In the genomic region with DNA sequence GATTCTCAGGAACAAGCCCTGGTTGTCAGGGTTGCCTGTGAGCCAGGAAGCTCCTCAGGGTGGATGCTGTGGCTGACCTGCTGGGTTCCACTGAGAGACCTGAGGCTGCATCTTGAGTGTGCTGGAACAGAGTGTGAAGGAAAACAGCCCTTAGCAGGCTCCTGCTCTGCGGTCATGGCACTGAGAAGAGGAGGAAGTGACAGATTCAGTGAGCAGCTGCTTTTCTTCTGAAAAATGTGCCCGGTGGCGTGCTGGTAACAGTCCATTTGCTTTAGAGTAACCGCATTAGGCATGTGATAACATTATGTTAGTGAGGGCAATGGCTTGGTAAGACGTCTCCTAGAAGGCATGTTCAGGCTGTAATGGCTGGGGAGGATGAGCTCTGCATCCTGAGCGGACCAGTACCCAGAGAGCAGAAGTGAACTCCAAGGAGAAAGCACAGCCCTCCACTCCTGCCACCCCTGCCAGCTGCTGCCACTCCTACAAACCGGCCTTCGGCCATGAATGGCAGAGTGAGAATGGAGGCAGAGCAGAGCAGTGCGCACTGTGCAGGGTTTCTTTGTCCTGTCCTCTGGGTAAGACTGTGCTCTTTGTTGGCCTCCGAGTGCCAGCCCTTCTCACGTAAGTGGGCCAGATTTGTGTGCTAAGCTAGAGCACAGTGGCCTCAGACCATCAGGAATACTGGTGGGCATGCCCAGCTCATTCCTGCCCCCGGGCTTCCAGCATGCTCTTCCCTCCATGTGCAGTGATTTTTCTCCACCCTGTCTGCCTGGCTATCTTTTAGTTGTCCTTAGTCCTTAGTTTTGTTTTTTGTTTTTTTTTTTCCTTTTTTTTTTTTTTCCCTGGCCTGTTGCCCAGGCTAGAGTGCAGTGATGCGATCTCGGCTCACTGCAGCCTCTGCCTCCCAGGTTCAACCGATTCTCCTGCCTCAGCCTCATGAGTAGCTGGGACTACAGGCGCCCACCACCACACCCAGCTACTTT, we compare ENCODE assay signal across 8 cellular contexts.
DNase-seq lines count a peak whose midpoint lies in the region; ATAC-seq and TF ChIP-seq lines count a peak whose summit lies in the region.

No MANE protein-coding gene starts in this region.

- H3K27ac Mint-ChIP-seq in activated naive CD8-positive, alpha-beta T cell treated with anti-CD3 and anti-CD28 coated beads, Interleukin-2, amount 10 ng/mL, durations not matched to agents 7 days and 5 days, result peak overlapping the region; percentile 43
- no peak overlapping the region for H3K27ac Mint-ChIP-seq in activated naive CD8-positive, alpha-beta T cell treated with anti-CD3 and anti-CD28 coated beads for 36 hours
- peak overlapping the region; percentile 19 for H3K27ac Mint-ChIP-seq in activated naive CD8-positive, alpha-beta T cell treated with anti-CD3 and anti-CD28 coated beads, Interleukin-2, amount 50 U/mL, for 24 hours
- no peak overlapping the region for H3K27ac Mint-ChIP-seq in MCF 10A (ENCODE audit: low read depth, unreplicated experiment)
- no peak overlapping the region for H3K27ac Mint-ChIP-seq in stimulated activated effector memory CD8-positive, alpha-beta T cell treated with anti-CD3 and anti-CD28 coated beads, Interleukin-12 subunit alpha, Interleukin-12 subunit beta, amount 100 ng/mL, for 72 hours

- peaks cover 25% of the 10 kb centered on the region for H3K36me3 Mint-ChIP-seq in activated naive CD8-positive, alpha-beta T cell treated with anti-CD3 and anti-CD28 coated beads, Interleukin-2, amount 10 ng/mL, durations not matched to agents 7 days and 5 days
- H3K36me3 Mint-ChIP-seq in activated naive CD8-positive, alpha-beta T cell treated with anti-CD3 and anti-CD28 coated beads for 36 hours, result peaks cover 18% of the 10 kb centered on the region
- peaks cover 29% of the 10 kb centered on the region for H3K36me3 Mint-ChIP-seq in activated naive CD8-positive, alpha-beta T cell treated with anti-CD3 and anti-CD28 coated beads, Interleukin-2, amount 50 U/mL, for 24 hours (ENCODE audit: low read depth)
- peaks cover 36% of the 10 kb centered on the region for H3K36me3 Mint-ChIP-seq in MCF 10A (ENCODE audit: insufficient read depth, unreplicated experiment)
- H3K36me3 Mint-ChIP-seq in stimulated activated effector memory CD8-positive, alpha-beta T cell treated with anti-CD3 and anti-CD28 coated beads, Interleukin-12 subunit alpha, Interleukin-12 subunit beta, amount 100 ng/mL, for 72 hours, result peaks cover 39% of the 10 kb centered on the region

- intact Hi-C loops in MCF 10A (cut with micrococcal nuclease), result no loop called here

- H3K27me3 ChIP-seq in thymus (ENCODE audit: control insufficient read depth, insufficient read depth), result no peaks in the 10 kb centered on the region

- in situ Hi-C loops in G401 (cut with HindIII; ENCODE audit: low sequenced_read_pairs), result no loop called here

- no TSS peak for BruUV-seq in MCF 10A (replicated peaks; lab: Mats Ljungman, UMichigan)

- peaks cover 5% of the 10 kb centered on the region for H3K4me1 Mint-ChIP-seq in activated naive CD8-positive, alpha-beta T cell treated with anti-CD3 and anti-CD28 coated beads, Interleukin-2, amount 10 ng/mL, durations not matched to agents 7 days and 5 days
- no peaks in the 10 kb centered on the region for H3K4me1 Mint-ChIP-seq in activated naive CD8-positive, alpha-beta T cell treated with anti-CD3 and anti-CD28 coated beads for 36 hours
- H3K4me1 Mint-ChIP-seq in activated naive CD8-positive, alpha-beta T cell treated with anti-CD3 and anti-CD28 coated beads, Interleukin-2, amount 50 U/mL, for 24 hours, result peaks cover 11% of the 10 kb centered on the region
- no peaks in the 10 kb centered on the region for H3K4me1 Mint-ChIP-seq in MCF 10A (ENCODE audit: insufficient read depth, unreplicated experiment)
- H3K4me1 Mint-ChIP-seq in stimulated activated effector memory CD8-positive, alpha-beta T cell treated with anti-CD3 and anti-CD28 coated beads, Interleukin-12 subunit alpha, Interleukin-12 subunit beta, amount 100 ng/mL, for 72 hours, result no peaks in the 10 kb centered on the region

- no peaks in the 10 kb centered on the region for H3K27me3 Mint-ChIP-seq in activated naive CD8-positive, alpha-beta T cell treated with anti-CD3 and anti-CD28 coated beads, Interleukin-2, amount 10 ng/mL, durations not matched to agents 7 days and 5 days
- no peaks in the 10 kb centered on the region for H3K27me3 Mint-ChIP-seq in activated naive CD8-positive, alpha-beta T cell treated with anti-CD3 and anti-CD28 coated beads for 36 hours
- no peaks in the 10 kb centered on the region for H3K27me3 Mint-ChIP-seq in activated naive CD8-positive, alpha-beta T cell treated with anti-CD3 and anti-CD28 coated beads, Interleukin-2, amount 50 U/mL, for 24 hours
- no peaks in the 10 kb centered on the region for H3K27me3 Mint-ChIP-seq in MCF 10A (ENCODE audit: insufficient read depth, unreplicated experiment)

- H3K4me3 Mint-ChIP-seq in activated naive CD8-positive, alpha-beta T cell treated with anti-CD3 and anti-CD28 coated beads, Interleukin-2, amount 10 ng/mL, durations not matched to agents 7 days and 5 days, result no peak overlapping the region
- no peak overlapping the region for H3K4me3 Mint-ChIP-seq in activated naive CD8-positive, alpha-beta T cell treated with anti-CD3 and anti-CD28 coated beads for 36 hours
- no peak overlapping the region for H3K4me3 Mint-ChIP-seq in activated naive CD8-positive, alpha-beta T cell treated with anti-CD3 and anti-CD28 coated beads, Interleukin-2, amount 50 U/mL, for 24 hours
- no peak overlapping the region for H3K4me3 Mint-ChIP-seq in MCF 10A (ENCODE audit: unreplicated experiment)
- no peak overlapping the region for H3K4me3 Mint-ChIP-seq in stimulated activated effector memory CD8-positive, alpha-beta T cell treated with anti-CD3 and anti-CD28 coated beads, Interleukin-12 subunit alpha, Interleukin-12 subunit beta, amount 100 ng/mL, for 72 hours

- no peaks in the 10 kb centered on the region for H3K9me3 Mint-ChIP-seq in activated naive CD8-positive, alpha-beta T cell treated with anti-CD3 and anti-CD28 coated beads, Interleukin-2, amount 10 ng/mL, durations not matched to agents 7 days and 5 days
- no peaks in the 10 kb centered on the region for H3K9me3 Mint-ChIP-seq in activated naive CD8-positive, alpha-beta T cell treated with anti-CD3 and anti-CD28 coated beads for 36 hours
- no peaks in the 10 kb centered on the region for H3K9me3 Mint-ChIP-seq in activated naive CD8-positive, alpha-beta T cell treated with anti-CD3 and anti-CD28 coated beads, Interleukin-2, amount 50 U/mL, for 24 hours
- no peaks in the 10 kb centered on the region for H3K9me3 Mint-ChIP-seq in MCF 10A (ENCODE audit: unreplicated experiment)
- no peaks in the 10 kb centered on the region for H3K9me3 Mint-ChIP-seq in stimulated activated effector memory CD8-positive, alpha-beta T cell treated with anti-CD3 and anti-CD28 coated beads, Interleukin-12 subunit alpha, Interleukin-12 subunit beta, amount 100 ng/mL, for 72 hours

- TF ChIP-seq CTCF in MCF 10A (IDR thresholded peaks at IDR 0.05; ENCODE audit: unreplicated experiment), result no peak

- POLR2A ChIA-PET in activated naive CD8-positive, alpha-beta T cell treated with anti-CD3 and anti-CD28 coated beads, Interleukin-2, amount 10 ng/mL, durations not matched to agents 7 days and 5 days (lab: Charles Lee), result no interaction called here
- POLR2A ChIA-PET in MCF 10A (lab: Yijun Ruan, JAX), result no interaction called here

- no peak for DNase-seq in activated naive CD8-positive, alpha-beta T cell treated with anti-CD3 and anti-CD28 coated beads, Interleukin-2, amount 10 ng/mL, durations not matched to agents 7 days and 5 days
- no peak for DNase-seq in activated naive CD8-positive, alpha-beta T cell treated with anti-CD3 and anti-CD28 coated beads for 36 hours
- DNase-seq in activated naive CD8-positive, alpha-beta T cell treated with anti-CD3 and anti-CD28 coated beads, Interleukin-2, amount 50 U/mL, for 24 hours, result peak; percentile 6
- DNase-seq in MCF 10A (ENCODE audit: unreplicated experiment) (no peak), G401 (ENCODE audit: low spot score) (no peak)
- no peak for DNase-seq in stimulated activated effector memory CD8-positive, alpha-beta T cell treated with anti-CD3 and anti-CD28 coated beads, Interleukin-12 subunit alpha, Interleukin-12 subunit beta, amount 100 ng/mL, for 72 hours (ENCODE audit: low spot score in 2 of 2)

- 61% methylated on average over 16 of the region's 16 CpGs for WGBS in thymus

- H3K4me3 ChIP-seq in thymus (ENCODE audit: low read length), result no peak overlapping the region

- H3K4me1 ChIP-seq in thymus (ENCODE audit: control insufficient read depth, insufficient read depth, low read length), result no peaks in the 10 kb centered on the region

- peak; percentile 39 for ATAC-seq in activated naive CD8-positive, alpha-beta T cell treated with anti-CD3 and anti-CD28 coated beads, Interleukin-2, amount 10 ng/mL, durations not matched to agents 7 days and 5 days (ENCODE audit: low read depth)
- ATAC-seq in HG03159 (IDR thresholded peaks at IDR 0.05; ENCODE audit: unreplicated experiment), result peak; percentile 75
- ATAC-seq in activated naive CD8-positive, alpha-beta T cell treated with anti-CD3 and anti-CD28 coated beads, Interleukin-2, amount 50 U/mL, for 24 hours, result no peak
- no peak for ATAC-seq in stimulated activated effector memory CD8-positive, alpha-beta T cell treated with anti-CD3 and anti-CD28 coated beads, Interleukin-12 subunit alpha, Interleukin-12 subunit beta, amount 100 ng/mL, for 72 hours

- peak overlapping the region; percentile 19 for H3K27ac ChIP-seq in thymus (ENCODE audit: low read depth)

- H3K36me3 ChIP-seq in thymus (ENCODE audit: control insufficient read depth, insufficient read depth), result peaks cover 20% of the 10 kb centered on the region

- CTCF ChIA-PET in MCF 10A (lab: Yijun Ruan, JAX), result interaction anchor here (0.5 to 1.7 kb wide), 6 partner anchors 8 to 1189 kb away, joined by 3 to 4 read pairs (median 3); no protein-coding TSS in a partner anchor

- no peaks in the 10 kb centered on the region for H3K9me3 ChIP-seq in thymus (ENCODE audit: control insufficient read depth)

Comparison
In these comparisons a context has a peak if more than half of its experiments do, and no peak if none do; other contexts are left out.
1. ATAC-seq: peak in activated naive CD8-positive, alpha-beta T cell treated with anti-CD3 and anti-CD28 coated beads, Interleukin-2, amount 10 ng/mL, durations not matched to agents 7 days and 5 days (single experiment) and HG03159 (single experiment); none in activated naive CD8-positive, alpha-beta T cell treated with anti-CD3 and anti-CD28 coated beads, Interleukin-2, amount 50 U/mL, for 24 hours (single experiment) and stimulated activated effector memory CD8-positive, alpha-beta T cell treated with anti-CD3 and anti-CD28 coated beads, Interleukin-12 subunit alpha, Interleukin-12 subunit beta, amount 100 ng/mL, for 72 hours (single experiment).
2. H3K27ac Mint-ChIP-seq: peak in activated naive CD8-positive, alpha-beta T cell treated with anti-CD3 and anti-CD28 coated beads, Interleukin-2, amount 10 ng/mL, durations not matched to agents 7 days and 5 days (single experiment) and activated naive CD8-positive, alpha-beta T cell treated with anti-CD3 and anti-CD28 coated beads, Interleukin-2, amount 50 U/mL, for 24 hours (single experiment); none in activated naive CD8-positive, alpha-beta T cell treated with anti-CD3 and anti-CD28 coated beads for 36 hours (single experiment), MCF 10A (single experiment) and stimulated activated effector memory CD8-positive, alpha-beta T cell treated with anti-CD3 and anti-CD28 coated beads, Interleukin-12 subunit alpha, Interleukin-12 subunit beta, amount 100 ng/mL, for 72 hours (single experiment).